ENCODE assay signal across 2 cellular contexts in genomic region chr19:33192010-33192409, GRCh38.
TF ChIP-seq lines count a peak whose summit lies in the region.

No MANE protein-coding gene starts in this region.

TF ChIP-seq in IMR-90, 13 proteins besides CTCF, POLR2A, EP300 and RAD21:
- TF ChIP-seq NFE2L2 (IDR thresholded peaks at IDR 0.05; ENCODE audit: low read depth, low read length) = no peak
- no peak for TF ChIP-seq FOS (IDR thresholded peaks at IDR 0.05; ENCODE audit: low read depth, low read length)

TF ChIP-seq in neural cell, 6 proteins besides CTCF, POLR2A, EP300 and RAD21:
- TF ChIP-seq TAF1 (IDR thresholded peaks at IDR 0.05; ENCODE audit: low read depth) (no peak), POLR2AphosphoS5 (IDR thresholded peaks at IDR 0.05) (no peak), REST (IDR thresholded peaks at IDR 0.05; ENCODE audit: borderline replicate concordance) (no peak), EZH2 (IDR thresholded peaks at IDR 0.05; ENCODE audit: borderline replicate concordance, insufficient read depth, low read length, poor library complexity, severe bottlenecking) (no peak), SMC3 (conservative IDR thresholded peaks at IDR 0.05; ENCODE audit: poor library complexity) (no peak), MXI1 (conservative IDR thresholded peaks at IDR 0.05; ENCODE audit: poor library complexity, severe bottlenecking) (no peak)
